14 cellular contexts compared by ENCODE assay signal in genomic region chr1:63818567-63819340, GRCh38. TPM values are rescaled to one million over a fixed set of nuclear protein-coding genes. Genes with fewer than 3 reads are reported as not detected.
"Had no signal": no experiment of that assay in that cellular context is flagged by ENCODE, and none has a peak within 500 bp of the region (broad histone marks: within the 10 kb centered on the region; RNA-seq: fewer than 3 reads in every experiment).

No MANE protein-coding gene starts in this region.

- H3K4me3 Mint-ChIP-seq: activated naive CD8-positive, alpha-beta T cell treated with anti-CD3 and anti-CD28 coated beads for 36 hours; nephron progenitor cell had no signal

- H3K27me3 ChIP-seq: breast epithelium, upper lobe of right lung had no signal

- H3K36me3 ChIP-seq: breast epithelium, upper lobe of right lung had no signal

- DNase-seq: activated CD4-positive, alpha-beta T cell treated with anti-CD3 and anti-CD28 coated beads for 1 hour; activated CD4-positive, alpha-beta T cell treated with anti-CD3 and anti-CD28 coated beads, Interleukin-2, amount 50 U/mL, for 48 hours; activated gamma-delta T cell treated with Interleukin-2 at 50 U/mL for 16 hours; activated naive CD8-positive, alpha-beta T cell treated with anti-CD3 and anti-CD28 coated beads for 36 hours; activated T-cell treated with anti-CD3 and anti-CD28 coated beads, Interleukin-2, amount 50 U/mL, for 48 hours; anterior cingulate cortex; head of caudate nucleus; nephron progenitor cell; psoas muscle; stimulated activated CD4-positive, alpha-beta T cell treated with anti-CD3 and anti-CD28 coated beads, Interleukin-12 subunit alpha, Interleukin-12 subunit beta, amount 100 ng/mL, for 4 hours; stimulated activated naive CD4-positive, alpha-beta T cell; upper lobe of right lung had no signal

- H3K4me1 Mint-ChIP-seq: activated naive CD8-positive, alpha-beta T cell treated with anti-CD3 and anti-CD28 coated beads for 36 hours had no signal

- H3K36me3 Mint-ChIP-seq: activated naive CD8-positive, alpha-beta T cell treated with anti-CD3 and anti-CD28 coated beads for 36 hours had no signal

- H3K9me3 ChIP-seq: breast epithelium, psoas muscle, upper lobe of right lung had no signal

- H3K4me3 ChIP-seq: breast epithelium, psoas muscle, upper lobe of right lung had no signal

- H3K27ac ChIP-seq: breast epithelium, psoas muscle, upper lobe of right lung had no signal

- H3K27ac Mint-ChIP-seq: activated naive CD8-positive, alpha-beta T cell treated with anti-CD3 and anti-CD28 coated beads for 36 hours; nephron progenitor cell had no signal

- H3K4me1 ChIP-seq: breast epithelium had no signal

RNA-seq across cellular contexts. Expression of gene ROR1, which starts 44.9 kb away (rescaled TPM):
- total RNA-seq: activated naive CD8-positive, alpha-beta T cell treated with anti-CD3 and anti-CD28 coated beads for 36 hours; T-helper 2 cell treated with Interferon-gamma antibody and Interleukin-4, amounts not matched to agents 100 ng/mL and 5 ng/mL, for 36 hours had no signal
